ENCODE assay signal across 9 cellular contexts in genomic region chr13:69657676-69658075, GRCh38.
"Had no signal": no experiment of that assay in that cellular context is flagged by ENCODE, and none has a peak within 500 bp of the region (broad histone marks: within the 10 kb centered on the region; RNA-seq: fewer than 3 reads in every experiment).

No MANE protein-coding gene starts in this region.

- H3K4me3 ChIP-seq: GM23248, GM23338, HAP-1 had no signal

- H3K9me3 ChIP-seq: HAP-1 had no signal

- H2AFZ ChIP-seq: GM23248, GM23338 had no signal

- ATAC-seq: GM23338, HCT116 had no signal

- H3K36me3 ChIP-seq: HAP-1 had no signal

- H3K4me2 ChIP-seq: GM23338 had no signal

- H3K4me1 ChIP-seq: HAP-1 had no signal

- DNase-seq: GM23248, GOT3, H7, H9, HCEC 1CT, HFFc6 had no signal

- H3K27ac ChIP-seq: GM23248 had no signal

- H3K9ac ChIP-seq: GM23248 had no signal
